ENCODE assay signal across 11 cellular contexts in the genomic region with DNA sequence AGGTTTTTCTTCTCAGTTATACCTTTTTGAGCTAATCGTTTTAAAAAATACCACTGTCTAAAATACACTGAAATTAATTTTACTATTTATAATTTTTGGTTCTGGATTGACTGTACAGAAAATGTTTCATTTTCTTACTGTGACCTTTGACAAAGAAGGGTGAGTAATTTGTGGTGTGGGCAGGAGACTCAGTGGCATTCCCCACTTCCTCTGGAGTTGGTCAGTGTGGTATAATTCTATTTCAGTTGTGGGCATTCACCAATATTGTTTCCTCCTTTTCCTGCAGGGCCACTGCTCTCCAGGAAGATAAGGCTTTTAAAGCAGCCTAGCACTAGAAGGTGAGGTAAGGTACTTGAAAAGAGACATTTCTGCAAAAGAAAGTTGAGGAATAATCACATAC. TPM values are rescaled to one million over a fixed set of nuclear protein-coding genes. Genes with fewer than 3 reads are reported as not detected.
DNase-seq lines count a peak whose midpoint lies in the region; ATAC-seq and TF ChIP-seq lines count a peak whose summit lies in the region.
"Had no signal": no experiment of that assay in that cellular context is flagged by ENCODE, and none has a peak within 500 bp of the region (broad histone marks: within the 10 kb centered on the region; RNA-seq: fewer than 3 reads in every experiment).

No MANE protein-coding gene starts in this region.

- DNase-seq in SIG-M5 treated with dmso at 0.1 percent for 504 hours (lab: John Stamatoyannopoulos, UW; ENCODE audit: unreplicated experiment) (peak; percentile 25), SIG-M5 (lab: John Stamatoyannopoulos, UW) (no peak), Kasumi-1 (lab: John Stamatoyannopoulos, UW) (peak; percentile 70), osteocyte (ENCODE audit: extremely low spot score, unreplicated experiment) (no peak), CD14-positive monocyte (ENCODE audit: low spot score) (no peak), RWPE1 (ENCODE audit: low spot score) (no peak), progenitor cell of endocrine pancreas (ENCODE audit: low spot score, unreplicated experiment) (no peak)
- DNase-seq in activated T-cell treated with anti-CD3 and anti-CD28 coated beads, Interleukin-2, amount 50 U/mL, for 4 hours, result no peak
- DNase-seq: effector CD4-positive, alpha-beta T cell; right lobe of liver had no signal

- intact Hi-C loops in CD14-positive monocyte (cut with micrococcal nuclease), result no loop called here

- POLR2A ChIA-PET in RWPE1 (lab: Yijun Ruan, JAX; ENCODE audit: low non-redundant PET), result no interaction called here

- H3K27me3 Mint-ChIP-seq in activated T-cell treated with anti-CD3 and anti-CD28 coated beads, Interleukin-2, amount 50 U/mL, for 4 hours (ENCODE audit: low read depth), result no peaks in the 10 kb centered on the region
- no peaks in the 10 kb centered on the region for H3K27me3 Mint-ChIP-seq in osteocyte (ENCODE audit: unreplicated experiment)
- H3K27me3 Mint-ChIP-seq in CD14-positive monocyte (ENCODE audit: low read depth in 3 of 3), result peaks cover 35 to 51% (median 37%) of the 10 kb centered on the region in 3 donors
- H3K27me3 Mint-ChIP-seq in progenitor cell of endocrine pancreas, result no peaks in the 10 kb centered on the region

- H3K36me3 Mint-ChIP-seq in activated T-cell treated with anti-CD3 and anti-CD28 coated beads, Interleukin-2, amount 50 U/mL, for 4 hours (ENCODE audit: insufficient read depth), result peaks cover 6% of the 10 kb centered on the region
- H3K36me3 Mint-ChIP-seq in osteocyte (ENCODE audit: unreplicated experiment), result peaks cover 13% of the 10 kb centered on the region
- peaks cover 33 to 68% of the 10 kb centered on the region in 2 donors for H3K36me3 Mint-ChIP-seq in CD14-positive monocyte
- H3K36me3 Mint-ChIP-seq in progenitor cell of endocrine pancreas (ENCODE audit: insufficient read depth), result peaks cover 14% of the 10 kb centered on the region

- no peak overlapping the region for H3K4me3 Mint-ChIP-seq in activated T-cell treated with anti-CD3 and anti-CD28 coated beads, Interleukin-2, amount 50 U/mL, for 4 hours
- no peak overlapping the region for H3K4me3 Mint-ChIP-seq in osteocyte (ENCODE audit: unreplicated experiment)
- H3K4me3 Mint-ChIP-seq in CD14-positive monocyte, result no peak overlapping the region
- H3K4me3 Mint-ChIP-seq in progenitor cell of endocrine pancreas (ENCODE audit: low read depth), result no peak overlapping the region

- H3K4me1 Mint-ChIP-seq in activated T-cell treated with anti-CD3 and anti-CD28 coated beads, Interleukin-2, amount 50 U/mL, for 4 hours (ENCODE audit: low read depth), result peaks cover 22% of the 10 kb centered on the region
- H3K4me1 Mint-ChIP-seq in osteocyte (ENCODE audit: unreplicated experiment) (peaks cover 16% of the 10 kb centered on the region), CD14-positive monocyte (peaks cover 18% of the 10 kb centered on the region), progenitor cell of endocrine pancreas (ENCODE audit: low read depth) (peaks cover 7% of the 10 kb centered on the region)

- peak; percentile 66 to 69 for ATAC-seq in activated T-cell treated with anti-CD3 and anti-CD28 coated beads, Interleukin-2, amount 50 U/mL, for 4 hours

- no peak for TF ChIP-seq CTCF in osteocyte (IDR thresholded peaks at IDR 0.05)
- no peak for TF ChIP-seq CTCF in CD14-positive monocyte (IDR thresholded peaks at IDR 0.05)
- TF ChIP-seq CTCF in RWPE1 (conservative IDR thresholded peaks at IDR 0.05; ENCODE audit: low read depth), result no peak
- TF ChIP-seq CTCF in progenitor cell of endocrine pancreas (IDR thresholded peaks at IDR 0.05; ENCODE audit: unreplicated experiment), result no peak

- CTCF ChIA-PET in RWPE1 (lab: Yijun Ruan, JAX), result no interaction called here

- no peak overlapping the region for H3K27ac ChIP-seq in RWPE1
- H3K27ac ChIP-seq: 22Rv1, right lobe of liver had no signal

- H3K27ac Mint-ChIP-seq in osteocyte (ENCODE audit: unreplicated experiment), result peak overlapping the region; percentile 39
- peak overlapping the region in 3 of 7 donors; percentile 32 to 75 (median 53) for H3K27ac Mint-ChIP-seq in CD14-positive monocyte
- H3K27ac Mint-ChIP-seq in progenitor cell of endocrine pancreas, result no peak overlapping the region

- H3K9me3 Mint-ChIP-seq in activated T-cell treated with anti-CD3 and anti-CD28 coated beads, Interleukin-2, amount 50 U/mL, for 4 hours, result no peaks in the 10 kb centered on the region
- H3K9me3 Mint-ChIP-seq in osteocyte (ENCODE audit: unreplicated experiment) (no peaks in the 10 kb centered on the region), CD14-positive monocyte (peaks cover 0 to 16% (median 4%) of the 10 kb centered on the region in 7 donors), progenitor cell of endocrine pancreas (ENCODE audit: low read depth) (no peaks in the 10 kb centered on the region)

RNA-seq across cellular contexts. Expression of gene DAG1, which starts 6.5 kb away (rescaled TPM):
- 10 to 100 TPM; 19.9 to 25.6 (median 25.4) TPM for total RNA-seq in activated T-cell treated with anti-CD3 and anti-CD28 coated beads, Interleukin-2, amount 50 U/mL, for 4 hours
- total RNA-seq in osteocyte, result 136 and 143 TPM in 2 replicates
- polyA plus RNA-seq in CD14-positive monocyte, result 1 to 10 TPM; 3.9 to 4.2 TPM
- 109 and 114 TPM in 2 replicates for total RNA-seq in progenitor cell of endocrine pancreas

RNA-seq across cellular contexts. Expression of gene NICN1, which starts 47.4 kb away (rescaled TPM):
- 1 to 10 TPM; 5.5 to 5.8 (median 5.8) TPM for total RNA-seq in activated T-cell treated with anti-CD3 and anti-CD28 coated beads, Interleukin-2, amount 50 U/mL, for 4 hours
- total RNA-seq in osteocyte (31.4 and 34.4 TPM in 2 replicates), progenitor cell of endocrine pancreas (23.7 and 23.8 TPM in 2 replicates)
- 1 to 10 TPM; 5.0 to 5.6 TPM for polyA plus RNA-seq in CD14-positive monocyte

RNA-seq across cellular contexts. Expression of gene AMT, which starts 54.3 kb away (rescaled TPM):
- 1 to 10 TPM in 1 of 3 donors, under 1 TPM in 2; 0.50 to 1.1 (median 0.81) TPM for total RNA-seq in activated T-cell treated with anti-CD3 and anti-CD28 coated beads, Interleukin-2, amount 50 U/mL, for 4 hours
- total RNA-seq in osteocyte, result 8.0 and 9.4 TPM in 2 replicates
- polyA plus RNA-seq in CD14-positive monocyte, result 1 to 10 TPM; 2.0 to 3.1 TPM
- 29.8 and 32.8 TPM in 2 replicates for total RNA-seq in progenitor cell of endocrine pancreas

Comparison
In these comparisons a context has a peak if more than half of its experiments do, and no peak if none do; other contexts are left out.
1. DNase-seq: peak in SIG-M5 treated with dmso at 0.1 percent for 504 hours (single experiment) and Kasumi-1 (2 of 2); none in SIG-M5 (single experiment), activated T-cell treated with anti-CD3 and anti-CD28 coated beads, Interleukin-2, amount 50 U/mL, for 4 hours (single experiment), osteocyte (single experiment), CD14-positive monocyte (single experiment), RWPE1 (single experiment) and progenitor cell of endocrine pancreas (single experiment).